ENCODE assay signal across 9 cellular contexts in genomic region chr12:91178139-91178561, GRCh38. TPM values are rescaled to one million over a fixed set of nuclear protein-coding genes. Genes with fewer than 3 reads are reported as not detected.
DNase-seq lines count a peak whose midpoint lies in the region; ATAC-seq and TF ChIP-seq lines count a peak whose summit lies in the region.
"Had no signal": no experiment of that assay in that cellular context is flagged by ENCODE, and none has a peak within 500 bp of the region (broad histone marks: within the 10 kb centered on the region; RNA-seq: fewer than 3 reads in every experiment).

No MANE protein-coding gene starts in this region.

- H3K27me3 Mint-ChIP-seq in GM23338 (ENCODE audit: insufficient read depth, low read depth, poor library complexity), result no peaks in the 10 kb centered on the region
- H3K27me3 Mint-ChIP-seq in activated naive CD8-positive, alpha-beta T cell treated with anti-CD3 and anti-CD28 coated beads, Interleukin-2, amount 50 U/mL, for 24 hours, result peaks cover 2% of the 10 kb centered on the region
- H3K27me3 Mint-ChIP-seq: memory B cell had no signal

- H3K27ac ChIP-seq in GM23338 (ENCODE audit: low read depth), result no peak overlapping the region
- peak overlapping the region; percentile 60 to 75 (median 70) for H3K27ac ChIP-seq in sigmoid colon

- no peak overlapping the region; the same call in 1 of the 2 replicates for H2AFZ ChIP-seq in GM23338

- no peaks in the 10 kb centered on the region for H3K4me1 ChIP-seq in GM23338 (ENCODE audit: insufficient read depth)
- H3K4me1 ChIP-seq in sigmoid colon, result peaks cover 0 to 23% (median 3%) of the 10 kb centered on the region in 4 donors

- H3K36me3 ChIP-seq in GM23338 (ENCODE audit: insufficient read depth) (no peaks in the 10 kb centered on the region), sigmoid colon (no peaks in the 10 kb centered on the region)

- intact Hi-C loops in sigmoid colon (cut with DNase I), result loop anchor here (2.0 kb wide), 2 partner anchors 149 to 177 kb away; no protein-coding TSS in a partner anchor

- H4K20me1 ChIP-seq in GM23338 (replicated peaks; ENCODE audit: insufficient read depth), result no peaks in the 10 kb centered on the region

- H3K79me2 ChIP-seq in GM23338 (replicated peaks; ENCODE audit: insufficient read depth), result no peaks in the 10 kb centered on the region

- no peaks in the 10 kb centered on the region for H3K9me3 ChIP-seq in sigmoid colon

- WGBS in sigmoid colon, 2 donors, result 28 to 57% methylated on average over 7 of the region's 7 CpGs

- peak; percentile 56 to 67 for TF ChIP-seq CTCF in GM23338 (conservative IDR thresholded peaks at IDR 0.05; ENCODE audit: low read depth in 2 of 2)
- peak; percentile 33 to 52 (median 45) for TF ChIP-seq CTCF in sigmoid colon (IDR thresholded peaks at IDR 0.05)

- H3K27me3 ChIP-seq in GM23338 (ENCODE audit: insufficient read depth), result no peaks in the 10 kb centered on the region
- no peaks in the 10 kb centered on the region for H3K27me3 ChIP-seq in sigmoid colon

- H3K9me2 ChIP-seq in GM23338 (ENCODE audit: insufficient read depth), result no peaks in the 10 kb centered on the region

- peak; percentile 43 for DNase-seq in GM23338 (ENCODE audit: low spot score)
- DNase-seq in RKO (ENCODE audit: low spot score), result peak; percentile 27
- DNase-seq in globus pallidus (ENCODE audit: low spot score), result peak; percentile 13
- no peak for DNase-seq in sigmoid colon
- DNase-seq in T1000 (lab: John Stamatoyannopoulos, UW), result no peak
- no peak for DNase-seq in activated naive CD8-positive, alpha-beta T cell treated with anti-CD3 and anti-CD28 coated beads, Interleukin-2, amount 50 U/mL, for 24 hours

- H3K4me2 ChIP-seq in GM23338, result no peak overlapping the region

- H3K36me3 Mint-ChIP-seq in GM23338 (ENCODE audit: low read depth), result no peaks in the 10 kb centered on the region
- H3K36me3 Mint-ChIP-seq in activated naive CD8-positive, alpha-beta T cell treated with anti-CD3 and anti-CD28 coated beads, Interleukin-2, amount 50 U/mL, for 24 hours (ENCODE audit: low read depth), result no peaks in the 10 kb centered on the region
- H3K36me3 Mint-ChIP-seq: memory B cell had no signal

- no peaks in the 10 kb centered on the region for H3F3A ChIP-seq in GM23338 (replicated peaks; ENCODE audit: low read depth)

- no peak for TF ChIP-seq EP300 in sigmoid colon (IDR thresholded peaks at IDR 0.05)

- H3K4me1 Mint-ChIP-seq in GM23338, result peaks cover 8% of the 10 kb centered on the region; the same call in 2 of the 3 replicates
- H3K4me1 Mint-ChIP-seq in activated naive CD8-positive, alpha-beta T cell treated with anti-CD3 and anti-CD28 coated beads, Interleukin-2, amount 50 U/mL, for 24 hours, result no peaks in the 10 kb centered on the region
- H3K4me1 Mint-ChIP-seq: memory B cell had no signal

- TF ChIP-seq POLR2A in sigmoid colon (IDR thresholded peaks at IDR 0.05), result no peak

- H3K27ac Mint-ChIP-seq in GM23338, result no peak overlapping the region
- no peak overlapping the region for H3K27ac Mint-ChIP-seq in activated naive CD8-positive, alpha-beta T cell treated with anti-CD3 and anti-CD28 coated beads, Interleukin-2, amount 50 U/mL, for 24 hours
- H3K27ac Mint-ChIP-seq: memory B cell had no signal

- peak; percentile 68 for ATAC-seq in GM23338
- ATAC-seq in GM19351 (IDR thresholded peaks at IDR 0.05; ENCODE audit: unreplicated experiment), result no peak
- ATAC-seq in activated naive CD8-positive, alpha-beta T cell treated with anti-CD3 and anti-CD28 coated beads, Interleukin-2, amount 50 U/mL, for 24 hours, result no peak
- no peak for ATAC-seq in HG03571 (IDR thresholded peaks at IDR 0.05; ENCODE audit: unreplicated experiment)

- H3K9me3 Mint-ChIP-seq in GM23338, result no peaks in the 10 kb centered on the region
- no peaks in the 10 kb centered on the region for H3K9me3 Mint-ChIP-seq in activated naive CD8-positive, alpha-beta T cell treated with anti-CD3 and anti-CD28 coated beads, Interleukin-2, amount 50 U/mL, for 24 hours
- H3K9me3 Mint-ChIP-seq: memory B cell had no signal

- H3K4me3 Mint-ChIP-seq in GM23338, result no peak overlapping the region
- no peak overlapping the region for H3K4me3 Mint-ChIP-seq in activated naive CD8-positive, alpha-beta T cell treated with anti-CD3 and anti-CD28 coated beads, Interleukin-2, amount 50 U/mL, for 24 hours
- H3K4me3 Mint-ChIP-seq: memory B cell had no signal

- H3K4me3 ChIP-seq in GM23338, result no peak overlapping the region
- H3K4me3 ChIP-seq in sigmoid colon, result peak overlapping the region; percentile 21 to 40 (median 37)

TF ChIP-seq in GM23338, 12 proteins besides CTCF, POLR2A, EP300 and RAD21:
- TF ChIP-seq POLR2AphosphoS5 (IDR thresholded peaks at IDR 0.05; ENCODE audit: low read depth) (no peak), ZNF462 (CRISPR knock-in tag; IDR thresholded peaks at IDR 0.05) (no peak), CREB1 (CRISPR knock-in tag; IDR thresholded peaks at IDR 0.05; ENCODE audit: low read depth) (no peak), ZNF114 (CRISPR knock-in tag; IDR thresholded peaks at IDR 0.05) (no peak), NANOG (IDR thresholded peaks at IDR 0.05; ENCODE audit: borderline replicate concordance) (no peak), EZH2 (IDR thresholded peaks at IDR 0.05; ENCODE audit: low read depth, unreplicated experiment) (no peak), JUNB (IDR thresholded peaks at IDR 0.05; ENCODE audit: unreplicated experiment) (no peak), STAT1 (IDR thresholded peaks at IDR 0.05; ENCODE audit: unreplicated experiment) (no peak), ZNF331 (CRISPR knock-in tag; IDR thresholded peaks at IDR 0.05; ENCODE audit: low read depth) (no peak)

RNA-seq across cellular contexts. Expression of gene DCN, which starts 4.5 kb away (rescaled TPM):
- not detected in 2 replicates for total RNA-seq in GM23338 (2014; rRNA removed; shearing (Covaris generic))
- 0.21 TPM in 1 of 2 replicates, not detected in the other for polyA plus RNA-seq in GM23338 (2016; fragmentation: Nextera tagmentation; extraction: Ambion mirVana)
- total RNA-seq in sigmoid colon, result 1,000 to 10,000 TPM in 3 of 4 donors, 100 to 1,000 TPM in 1; 675 to 1,612 (median 1,535) TPM
- polyA plus RNA-seq in sigmoid colon, result 100 to 1,000 TPM in 2 of 3 donors, 10 to 100 TPM in 1; 41.2 to 380 (median 180) TPM

Comparison
In these comparisons a context has a peak if more than half of its experiments do, and no peak if none do; other contexts are left out.
1. DNase-seq: peak in GM23338 (single experiment), RKO (single experiment) and globus pallidus (single experiment); none in sigmoid colon (single experiment), T1000 (single experiment) and activated naive CD8-positive, alpha-beta T cell treated with anti-CD3 and anti-CD28 coated beads, Interleukin-2, amount 50 U/mL, for 24 hours (single experiment).
2. RNA of gene DCN, which starts 4.5 kb away (total RNA-seq): 675 to 1,612 TPM in sigmoid colon; not detected in GM23338; every median in the first group is over 100 times any median in the second.